In genomic region chr5:95808013-95808685, GRCh38 we compare ENCODE assay signal across 1 cellular context.
TF ChIP-seq lines count a peak whose summit lies in the region.

No MANE protein-coding gene starts in this region.

TF ChIP-seq in GM12878, 131 proteins besides CTCF, POLR2A, EP300 and RAD21 (continued from another document):
- peak; percentile 6; the same call in 1 of the 2 replicates for TF ChIP-seq CBFB (IDR thresholded peaks at IDR 0.05; ENCODE audit: low read depth)
- TF ChIP-seq SMARCA5 (IDR thresholded peaks at IDR 0.05): 0 out of 2 replicates have a peak, but pooled peaks have one; percentile 53
- TF ChIP-seq MYC (IDR thresholded peaks at IDR 0.05; ENCODE audit: insufficient read depth, insufficient read length, insufficient replicate concordance, low read length, severe bottlenecking): no peak
- TF ChIP-seq EED (IDR thresholded peaks at IDR 0.05; ENCODE audit: low read depth): no peak; the same call in 1 of the 2 replicates
